ENCODE assay signal across 10 cellular contexts in the genomic region with DNA sequence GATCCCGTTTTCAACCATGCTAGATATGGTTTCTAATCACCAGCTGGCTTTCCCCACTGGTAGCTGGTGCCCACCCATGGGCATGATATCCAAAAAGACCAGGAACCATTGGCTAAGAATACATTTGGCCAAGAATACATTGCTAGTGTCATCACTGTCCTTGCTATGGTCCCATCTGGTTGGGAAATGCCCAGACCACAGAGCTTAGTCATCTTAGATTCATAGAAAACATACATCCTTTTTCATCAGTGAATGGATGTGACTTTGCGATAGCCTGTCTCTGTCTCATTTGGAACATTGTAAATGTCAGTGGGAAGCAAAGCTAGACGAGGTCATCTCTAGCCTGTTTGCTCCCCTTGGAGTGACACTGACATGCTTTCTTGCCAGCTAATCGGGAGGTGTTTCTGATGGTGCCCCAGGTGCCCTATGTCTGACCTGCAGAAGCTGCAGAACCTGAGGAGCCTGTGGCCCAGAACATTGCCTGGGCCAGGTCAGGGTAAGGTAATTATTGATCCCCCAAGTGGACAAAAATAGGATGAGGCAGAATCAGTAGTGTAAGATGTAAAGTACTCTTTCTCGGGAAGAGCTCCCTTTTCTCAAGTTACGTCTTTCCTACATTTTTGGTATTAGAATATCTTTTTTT.
A peak's percentile ranks its signal among the peaks of the same experiment; 100 is the strongest.
DNase-seq lines count a peak whose midpoint lies in the region; ATAC-seq and TF ChIP-seq lines count a peak whose summit lies in the region.
"Had no signal": no experiment of that assay in that cellular context is flagged by ENCODE, and none has a peak within 500 bp of the region (broad histone marks: within the 10 kb centered on the region; RNA-seq: fewer than 3 reads in every experiment).

No MANE protein-coding gene starts in this region.

- TF ChIP-seq CTCF in GM13976 (IDR thresholded peaks at IDR 0.05; ENCODE audit: borderline replicate concordance, control extremely low read depth, extremely low read depth, insufficient read depth, missing control alignments), result no peak

- H3K9me3 Mint-ChIP-seq in T-helper 1 cell treated with Interleukin-12 subunit alpha and Interleukin-12 subunit beta and Interleukin-4 antibody, amounts not matched to agents 30 μg/mL and 1 μg/mL, for 36 hours, result no peaks in the 10 kb centered on the region

- peak overlapping the region; percentile 89 for H3K27ac Mint-ChIP-seq in T-helper 1 cell treated with Interleukin-12 subunit alpha and Interleukin-12 subunit beta and Interleukin-4 antibody, amounts not matched to agents 30 μg/mL and 1 μg/mL, for 36 hours

- in situ Hi-C loops in GM13976 (cut with MboI; ENCODE audit: low sequenced_read_pairs, unreplicated experiment), result no loop called here

- H3K27me3 Mint-ChIP-seq in T-helper 1 cell treated with Interleukin-12 subunit alpha and Interleukin-12 subunit beta and Interleukin-4 antibody, amounts not matched to agents 30 μg/mL and 1 μg/mL, for 36 hours (ENCODE audit: low read depth), result no peaks in the 10 kb centered on the region

- peaks cover 40% of the 10 kb centered on the region for H3K36me3 Mint-ChIP-seq in T-helper 1 cell treated with Interleukin-12 subunit alpha and Interleukin-12 subunit beta and Interleukin-4 antibody, amounts not matched to agents 30 μg/mL and 1 μg/mL, for 36 hours (ENCODE audit: low read depth)

- peak overlapping the region; percentile 68 for H3K4me3 Mint-ChIP-seq in T-helper 1 cell treated with Interleukin-12 subunit alpha and Interleukin-12 subunit beta and Interleukin-4 antibody, amounts not matched to agents 30 μg/mL and 1 μg/mL, for 36 hours

- peaks cover 51% of the 10 kb centered on the region for H3K4me1 Mint-ChIP-seq in T-helper 1 cell treated with Interleukin-12 subunit alpha and Interleukin-12 subunit beta and Interleukin-4 antibody, amounts not matched to agents 30 μg/mL and 1 μg/mL, for 36 hours (ENCODE audit: low read depth)

- peak; percentile 54 for ATAC-seq in HG02642 (IDR thresholded peaks at IDR 0.05; ENCODE audit: poor library complexity, unreplicated experiment)
- ATAC-seq in GM21447 (IDR thresholded peaks at IDR 0.05; ENCODE audit: unreplicated experiment), result no peak
- ATAC-seq in HG02870 (IDR thresholded peaks at IDR 0.05; ENCODE audit: unreplicated experiment), result no peak

- DNase-seq in GM13976 (ENCODE audit: low spot score) (peak; percentile 31), glomerular visceral epithelial cell (ENCODE audit: extremely low spot score) (peak; percentile 16), cerebellar nuclear complex (lab: John Stamatoyannopoulos, UW) (no peak), RPMI8226 (no peak)
- DNase-seq: effector CD4-positive, alpha-beta T cell; NCI-H82 had no signal

Comparison
In these comparisons a context has a peak if more than half of its experiments do, and no peak if none do; other contexts are left out.
1. DNase-seq: peak in GM13976 (single experiment) and glomerular visceral epithelial cell (single experiment); none in cerebellar nuclear complex (0 of 2) and RPMI8226 (single experiment).